In the genomic region with DNA sequence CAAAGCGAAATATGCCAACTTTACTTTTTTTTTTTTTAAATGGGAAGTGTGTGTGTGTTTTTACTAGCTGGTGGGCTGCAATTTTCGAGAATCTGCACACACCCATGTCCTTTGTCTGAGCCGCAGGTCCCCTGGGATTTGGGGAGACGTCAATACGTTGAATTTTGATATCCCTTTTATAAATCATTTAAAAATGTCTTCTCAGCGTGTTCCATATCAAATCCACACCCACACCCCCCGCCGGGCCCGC, we compare ENCODE assay signal across 8 cellular contexts. TPM values are rescaled to one million over a fixed set of nuclear protein-coding genes. Genes with fewer than 3 reads are reported as not detected.
DNase-seq lines count a peak whose midpoint lies in the region; ATAC-seq and TF ChIP-seq lines count a peak whose summit lies in the region.

No MANE protein-coding gene starts in this region.

- no peak for ATAC-seq in right cardiac atrium
- no peak for ATAC-seq in HG03520 (IDR thresholded peaks at IDR 0.05; ENCODE audit: unreplicated experiment)

- no peaks in the 10 kb centered on the region for H3K27me3 ChIP-seq in right cardiac atrium (ENCODE audit: control insufficient read depth, insufficient read depth)
- no peaks in the 10 kb centered on the region for H3K27me3 ChIP-seq in spleen (replicated peaks in 1 of 7)

- peaks cover 4% of the 10 kb centered on the region for H3K36me3 Mint-ChIP-seq in activated T-helper 1 cell treated with anti-CD3 and anti-CD28 coated beads, Interleukin-12 subunit alpha, Interleukin-12 subunit beta, Interleukin-2, Interleukin-4 antibody, amounts not matched to agents 30 ng/mL and 10 ng/mL and 1 ng/mL, durations not matched to agents 14 hours and 24 hours and 36 hours (ENCODE audit: low read depth)

- intact Hi-C loops in activated T-helper 1 cell treated with anti-CD3 and anti-CD28 coated beads, Interleukin-12 subunit alpha, Interleukin-12 subunit beta, Interleukin-2, Interleukin-4 antibody, amounts not matched to agents 30 ng/mL and 10 ng/mL and 1 ng/mL, durations not matched to agents 14 hours and 24 hours and 36 hours (cut with micrococcal nuclease): loop anchor here (1.0 to 5.0 kb wide), 10 partner anchors 19 to 1587 kb away; partner anchors contain the start of genes CREB3L2, KDM7A, LUC7L2 and UBN2
- intact Hi-C loops in right cardiac atrium (cut with DNase I): loop anchor here in 1 of 4 donors (1.0 kb wide), 1 partner anchor 19 kb away; the partner anchor contains the start of gene LUC7L2
- intact Hi-C loops in spleen (cut with DNase I; ENCODE audit: low total_unique reads): loop anchor here (2.0 kb wide), 1 partner anchor 18 kb away; the partner anchor contains the start of gene LUC7L2

- H3K27me3 Mint-ChIP-seq in activated T-helper 1 cell treated with anti-CD3 and anti-CD28 coated beads, Interleukin-12 subunit alpha, Interleukin-12 subunit beta, Interleukin-2, Interleukin-4 antibody, amounts not matched to agents 30 ng/mL and 10 ng/mL and 1 ng/mL, durations not matched to agents 14 hours and 24 hours and 36 hours (ENCODE audit: insufficient read depth): peaks cover 8% of the 10 kb centered on the region

- DNase-seq in activated gamma-delta T cell (lab: John Stamatoyannopoulos, UW): peak; percentile 64
- no peak for DNase-seq in activated gamma-delta T cell treated with Interleukin-2 at 50 U/mL for 16 hours
- DNase-seq in activated T-helper 1 cell treated with anti-CD3 and anti-CD28 coated beads, Interleukin-12 subunit alpha, Interleukin-12 subunit beta, Interleukin-2, Interleukin-4 antibody, amounts not matched to agents 30 ng/mL and 10 ng/mL and 1 ng/mL, durations not matched to agents 14 hours and 24 hours and 36 hours (ENCODE audit: low spot score): no peak
- peak in 1 of 3 donors; percentile 76 for DNase-seq in right cardiac atrium
- peak; percentile 92 for DNase-seq in spleen
- no peak for DNase-seq in NCI-H69 (lab: John Stamatoyannopoulos, UW)
- DNase-seq in stimulated activated CD4-positive, alpha-beta T cell treated with anti-CD3 and anti-CD28 coated beads, Interleukin-15, amount 100 ng/mL, for 24 hours: no peak

- peaks cover 31% of the 10 kb centered on the region for H3K4me1 Mint-ChIP-seq in activated T-helper 1 cell treated with anti-CD3 and anti-CD28 coated beads, Interleukin-12 subunit alpha, Interleukin-12 subunit beta, Interleukin-2, Interleukin-4 antibody, amounts not matched to agents 30 ng/mL and 10 ng/mL and 1 ng/mL, durations not matched to agents 14 hours and 24 hours and 36 hours (ENCODE audit: low read depth)

- peak overlapping the region; percentile 91 for H3K4me3 Mint-ChIP-seq in activated T-helper 1 cell treated with anti-CD3 and anti-CD28 coated beads, Interleukin-12 subunit alpha, Interleukin-12 subunit beta, Interleukin-2, Interleukin-4 antibody, amounts not matched to agents 30 ng/mL and 10 ng/mL and 1 ng/mL, durations not matched to agents 14 hours and 24 hours and 36 hours

- H3K27ac Mint-ChIP-seq in activated T-helper 1 cell treated with anti-CD3 and anti-CD28 coated beads, Interleukin-12 subunit alpha, Interleukin-12 subunit beta, Interleukin-2, Interleukin-4 antibody, amounts not matched to agents 30 ng/mL and 10 ng/mL and 1 ng/mL, durations not matched to agents 14 hours and 24 hours and 36 hours: peak overlapping the region; percentile 100

- WGBS in right cardiac atrium: under 1% methylated on average over 9 of the region's 9 CpGs
- 0 to 1% (median 1%) methylated on average over 9 of the region's 9 CpGs for WGBS in spleen, 5 donors

- H3K36me3 ChIP-seq in spleen: peaks cover 0 to 6% (median 2%) of the 10 kb centered on the region in 6 donors

- TF ChIP-seq POLR2A in spleen (IDR thresholded peaks at IDR 0.05): no peak

- TF ChIP-seq CTCF in spleen (IDR thresholded peaks at IDR 0.05 in 8 of 11, conservative IDR thresholded peaks at IDR 0.05 in 3 of 11): no peak

- peaks cover 5% of the 10 kb centered on the region for H3K9me3 Mint-ChIP-seq in activated T-helper 1 cell treated with anti-CD3 and anti-CD28 coated beads, Interleukin-12 subunit alpha, Interleukin-12 subunit beta, Interleukin-2, Interleukin-4 antibody, amounts not matched to agents 30 ng/mL and 10 ng/mL and 1 ng/mL, durations not matched to agents 14 hours and 24 hours and 36 hours

- H3K4me3 ChIP-seq in right cardiac atrium (ENCODE audit: low read length) (peak overlapping the region; percentile 75), spleen (peak overlapping the region; percentile 60 to 88 (median 74))

- H3K27ac ChIP-seq in right cardiac atrium (ENCODE audit: low read length): peak overlapping the region; percentile 95
- H3K27ac ChIP-seq in spleen: peak overlapping the region; percentile 98 to 100 (median 100)

- H3K4me1 ChIP-seq in right cardiac atrium (ENCODE audit: control insufficient read depth, insufficient read depth, low read length) (no peaks in the 10 kb centered on the region), spleen (peaks cover 9 to 45% (median 24%) of the 10 kb centered on the region in 6 donors)

- no peaks in the 10 kb centered on the region for H3K9me3 ChIP-seq in right cardiac atrium (ENCODE audit: control insufficient read depth, low read length)
- H3K9me3 ChIP-seq in spleen: peaks cover 0 to 7% (median 0%) of the 10 kb centered on the region in 8 donors

RNA-seq across cellular contexts. Expression of gene FMC1, which starts 0.4 kb away (rescaled TPM):
- 3.7 and 6.5 TPM in 2 replicates for total RNA-seq in activated T-helper 1 cell treated with anti-CD3 and anti-CD28 coated beads, Interleukin-12 subunit alpha, Interleukin-12 subunit beta, Interleukin-2, Interleukin-4 antibody, amounts not matched to agents 30 ng/mL and 10 ng/mL and 1 ng/mL, durations not matched to agents 14 hours and 24 hours and 36 hours
- total RNA-seq in right cardiac atrium (10 to 100 TPM; 30.7 to 51.3 (median 43.7) TPM), spleen (10 to 100 TPM in 3 of 7 donors, 1 to 10 TPM in 4; 4.3 to 12.9 (median 8.8) TPM)
- polyA plus RNA-seq in right cardiac atrium (67.4 TPM), spleen (10 to 100 TPM; 21.2 to 26.2 (median 26.2) TPM)

RNA-seq across cellular contexts. Expression of gene LUC7L2, which starts 19.0 kb away (rescaled TPM):
- total RNA-seq in activated T-helper 1 cell treated with anti-CD3 and anti-CD28 coated beads, Interleukin-12 subunit alpha, Interleukin-12 subunit beta, Interleukin-2, Interleukin-4 antibody, amounts not matched to agents 30 ng/mL and 10 ng/mL and 1 ng/mL, durations not matched to agents 14 hours and 24 hours and 36 hours: 179 and 194 TPM in 2 replicates
- total RNA-seq in right cardiac atrium (10 to 100 TPM; 49.3 to 58.3 (median 54.7) TPM), spleen (100 to 1,000 TPM in 1 of 7 donors, 10 to 100 TPM in 6; 75.0 to 105 (median 84.8) TPM)
- polyA plus RNA-seq in right cardiac atrium (34.1 TPM), spleen (10 to 100 TPM; 34.0 to 48.4 (median 40.2) TPM)

Comparison
In these comparisons a context has a peak if more than half of its experiments do, and no peak if none do; other contexts are left out.
1. DNase-seq: peak in activated gamma-delta T cell (single experiment) and spleen (single experiment); none in activated gamma-delta T cell treated with Interleukin-2 at 50 U/mL for 16 hours (single experiment), activated T-helper 1 cell treated with anti-CD3 and anti-CD28 coated beads, Interleukin-12 subunit alpha, Interleukin-12 subunit beta, Interleukin-2, Interleukin-4 antibody, amounts not matched to agents 30 ng/mL and 10 ng/mL and 1 ng/mL, durations not matched to agents 14 hours and 24 hours and 36 hours (single experiment), NCI-H69 (single experiment) and stimulated activated CD4-positive, alpha-beta T cell treated with anti-CD3 and anti-CD28 coated beads, Interleukin-15, amount 100 ng/mL, for 24 hours (single experiment).